8 cellular contexts compared by ENCODE assay signal in genomic region chr4:96352051-96352517, GRCh38.
DNase-seq lines count a peak whose midpoint lies in the region; ATAC-seq and TF ChIP-seq lines count a peak whose summit lies in the region.

No MANE protein-coding gene starts in this region.

- no peak overlapping the region for H3K4me3 ChIP-seq in OCI-LY3 (ENCODE audit: low read length)
- no peak overlapping the region for H3K4me3 ChIP-seq in epithelial cell of esophagus (ENCODE audit: low read length)
- no peak overlapping the region for H3K4me3 ChIP-seq in retinal pigment epithelial cell (ENCODE audit: low read length)
- H3K4me3 ChIP-seq in adrenal gland = no peak overlapping the region

- peak; percentile 53 for TF ChIP-seq CTCF in OCI-LY3 (IDR thresholded peaks at IDR 0.05; ENCODE audit: low read depth, low read length)
- TF ChIP-seq CTCF in epithelial cell of esophagus (IDR thresholded peaks at IDR 0.05; ENCODE audit: insufficient read depth, low read depth, low read length, missing control alignments) = peak; percentile 41
- TF ChIP-seq CTCF in retinal pigment epithelial cell (conservative IDR thresholded peaks at IDR 0.05; ENCODE audit: low read depth, low read length) = peak; percentile 49
- TF ChIP-seq CTCF in adrenal gland (IDR thresholded peaks at IDR 0.05) = peak in 3 of 6 experiments; percentile 10 to 29 (median 19)

- no peaks in the 10 kb centered on the region for H3K36me3 Mint-ChIP-seq in activated T-cell treated with anti-CD3 and anti-CD28 coated beads, Interleukin-2, amount 50 U/mL, for 72 hours (ENCODE audit: insufficient read depth in 2 of 2)
- H3K36me3 Mint-ChIP-seq in activated T-cell treated with anti-CD3 and anti-CD28 coated beads, Interleukin-2, amount 50 U/mL, for 4 hours (ENCODE audit: insufficient read depth) = no peaks in the 10 kb centered on the region

- no peak overlapping the region for H2AFZ ChIP-seq in OCI-LY3 (ENCODE audit: low read depth, low read length)

- no peak overlapping the region for H3K4me3 Mint-ChIP-seq in activated T-cell treated with anti-CD3 and anti-CD28 coated beads, Interleukin-2, amount 50 U/mL, for 72 hours
- no peak overlapping the region for H3K4me3 Mint-ChIP-seq in activated T-cell treated with anti-CD3 and anti-CD28 coated beads, Interleukin-2, amount 50 U/mL, for 4 hours

- intact Hi-C loops in adrenal gland (cut with DNase I) = no loop called here

- no peak for TF ChIP-seq POLR2A in adrenal gland (IDR thresholded peaks at IDR 0.05)

- no peak overlapping the region for H3K27ac ChIP-seq in OCI-LY3 (ENCODE audit: low read length)
- H3K27ac ChIP-seq in adrenal gland = no peak overlapping the region

- H4K20me1 ChIP-seq in OCI-LY3 (ENCODE audit: insufficient read depth, low read length) = no peaks in the 10 kb centered on the region

- no peak overlapping the region for H3K27ac Mint-ChIP-seq in activated T-cell treated with anti-CD3 and anti-CD28 coated beads, Interleukin-2, amount 50 U/mL, for 72 hours

- H3K9me3 Mint-ChIP-seq in activated T-cell treated with anti-CD3 and anti-CD28 coated beads, Interleukin-2, amount 50 U/mL, for 72 hours = no peaks in the 10 kb centered on the region
- no peaks in the 10 kb centered on the region for H3K9me3 Mint-ChIP-seq in activated T-cell treated with anti-CD3 and anti-CD28 coated beads, Interleukin-2, amount 50 U/mL, for 4 hours

- 53 to 64% (median 55%) methylated on average over 3 of the region's 3 CpGs for WGBS in adrenal gland, 4 donors

- H3K4me1 ChIP-seq in OCI-LY3 (ENCODE audit: low read length) (no peaks in the 10 kb centered on the region), adrenal gland (replicated peaks in 1 of 2) (no peaks in the 10 kb centered on the region)

- H3K36me3 ChIP-seq in OCI-LY3 (replicated peaks; ENCODE audit: low read depth, low read length) (no peaks in the 10 kb centered on the region), adrenal gland (replicated peaks in 1 of 2) (no peaks in the 10 kb centered on the region)

- no peak overlapping the region for H3K9ac ChIP-seq in OCI-LY3 (ENCODE audit: low read length)

- H3K79me2 ChIP-seq in OCI-LY3 (ENCODE audit: low read length) = no peaks in the 10 kb centered on the region

- no peaks in the 10 kb centered on the region for H3K4me1 Mint-ChIP-seq in activated T-cell treated with anti-CD3 and anti-CD28 coated beads, Interleukin-2, amount 50 U/mL, for 72 hours (ENCODE audit: low read depth)
- no peaks in the 10 kb centered on the region for H3K4me1 Mint-ChIP-seq in activated T-cell treated with anti-CD3 and anti-CD28 coated beads, Interleukin-2, amount 50 U/mL, for 4 hours (ENCODE audit: low read depth)

- no peak overlapping the region for H3K4me2 ChIP-seq in OCI-LY3 (ENCODE audit: low read length)

- peak; percentile 3 for DNase-seq in activated T-cell treated with anti-CD3 and anti-CD28 coated beads, Interleukin-2, amount 50 U/mL, for 72 hours
- no peak for DNase-seq in activated T-cell treated with anti-CD3 and anti-CD28 coated beads, Interleukin-2, amount 50 U/mL, for 4 hours
- DNase-seq in epithelial cell of esophagus (ENCODE audit: low read depth) (peak; percentile 40), retinal pigment epithelial cell (ENCODE audit: low read depth) (peak; percentile 12), KG1 (lab: John Stamatoyannopoulos, UW) (no peak), NK-92 (lab: John Stamatoyannopoulos, UW; ENCODE audit: unreplicated experiment) (no peak), adrenal gland (no peak)

- ATAC-seq in activated T-cell treated with anti-CD3 and anti-CD28 coated beads, Interleukin-2, amount 50 U/mL, for 72 hours (replicated peaks in 1 of 2) = no peak
- no peak for ATAC-seq in activated T-cell treated with anti-CD3 and anti-CD28 coated beads, Interleukin-2, amount 50 U/mL, for 4 hours

- H3K27me3 ChIP-seq in OCI-LY3 (ENCODE audit: low read depth, low read length) (no peaks in the 10 kb centered on the region), adrenal gland (no peaks in the 10 kb centered on the region)

- H3K27me3 Mint-ChIP-seq in activated T-cell treated with anti-CD3 and anti-CD28 coated beads, Interleukin-2, amount 50 U/mL, for 72 hours (ENCODE audit: low read depth) = no peaks in the 10 kb centered on the region
- H3K27me3 Mint-ChIP-seq in activated T-cell treated with anti-CD3 and anti-CD28 coated beads, Interleukin-2, amount 50 U/mL, for 4 hours (ENCODE audit: low read depth) = no peaks in the 10 kb centered on the region

- H3K9me3 ChIP-seq in OCI-LY3 (ENCODE audit: insufficient read depth, low read length) = no peaks in the 10 kb centered on the region
- no peaks in the 10 kb centered on the region for H3K9me3 ChIP-seq in adrenal gland (replicated peaks in 1 of 3)

Comparison
In these comparisons a context has a peak if more than half of its experiments do, and no peak if none do; other contexts are left out.
1. DNase-seq: peak in activated T-cell treated with anti-CD3 and anti-CD28 coated beads, Interleukin-2, amount 50 U/mL, for 72 hours (2 of 2), epithelial cell of esophagus (single experiment) and retinal pigment epithelial cell (single experiment); none in activated T-cell treated with anti-CD3 and anti-CD28 coated beads, Interleukin-2, amount 50 U/mL, for 4 hours (single experiment), KG1 (single experiment), NK-92 (single experiment) and adrenal gland (0 of 7).